ENCODE assay signal across 15 cellular contexts in genomic region chr16:51418258-51418657, GRCh38.
"Had no signal": no experiment of that assay in that cellular context is flagged by ENCODE, and none has a peak within 500 bp of the region (broad histone marks: within the 10 kb centered on the region; RNA-seq: fewer than 3 reads in every experiment).

No MANE protein-coding gene starts in this region.

- H3K27me3 ChIP-seq: esophagus squamous epithelium, gastroesophageal sphincter, ovary had no signal

- H3K36me3 ChIP-seq: esophagus squamous epithelium, gastroesophageal sphincter, ovary had no signal

- H3K4me1 ChIP-seq: esophagus squamous epithelium, gastroesophageal sphincter had no signal

- H3K9me3 ChIP-seq: esophagus squamous epithelium, gastroesophageal sphincter, mucosa of descending colon, ovary had no signal

- H3K27ac ChIP-seq: esophagus squamous epithelium, gastroesophageal sphincter, ovary had no signal

- H3K4me3 ChIP-seq: esophagus squamous epithelium, gastroesophageal sphincter, mucosa of descending colon, ovary had no signal

- ATAC-seq: gastroesophageal sphincter; left cardiac atrium; mucosa of descending colon; naive thymus-derived CD8-positive, alpha-beta T cell; right cardiac atrium had no signal

- DNase-seq: esophagus squamous epithelium; foreskin fibroblast; glutamatergic neuron; kidney; left cardiac atrium; mucosa of descending colon; naive thymus-derived CD8-positive, alpha-beta T cell; nucleus accumbens; ovary; right cardiac atrium; small intestine; stimulated activated CD4-positive, alpha-beta T cell treated with anti-CD3 and anti-CD28 coated beads, Interleukin-2, amount 100 ng/mL, for 48 hours; stimulated activated naive CD4-positive, alpha-beta T cell treated with Interleukin-2 at 50 U/mL for 16 hours; trophoblast cell had no signal
